ENCODE assay signal across 8 cellular contexts in genomic region chr17:35089846-35090193, GRCh38. TPM values are rescaled to one million over a fixed set of nuclear protein-coding genes. Genes with fewer than 3 reads are reported as not detected.
DNase-seq lines count a peak whose midpoint lies in the region; ATAC-seq and TF ChIP-seq lines count a peak whose summit lies in the region.

No MANE protein-coding gene starts in this region.

- H3K36me3 ChIP-seq in hepatocyte (replicated peaks; ENCODE audit: insufficient read depth, low read depth): no peaks in the 10 kb centered on the region

- H3K4me3 ChIP-seq in hepatocyte (no peak overlapping the region), skin epidermis (peak overlapping the region; percentile 74 to 96 (median 93))

- no peaks in the 10 kb centered on the region for H3K27me3 ChIP-seq in hepatocyte

- no peaks in the 10 kb centered on the region for H3K9me2 ChIP-seq in hepatocyte (replicated peaks; ENCODE audit: insufficient read depth)

- peak overlapping the region; percentile 88 to 92 for H3K27ac Mint-ChIP-seq in activated naive CD4-positive, alpha-beta T cell treated with anti-CD3 and anti-CD28 coated beads, Interleukin-2, amount 50 U/mL, for 72 hours

- TF ChIP-seq CTCF in C4-2B (conservative IDR thresholded peaks at IDR 0.05): no peak
- no peak for TF ChIP-seq CTCF in hepatocyte (IDR thresholded peaks at IDR 0.05; ENCODE audit: poor library complexity)

- 78% methylated on average over 10 of the region's 10 CpGs for WGBS in hepatocyte (ENCODE audit: low lambda C conversion rate, missing lambda C conversion rate)

- no peaks in the 10 kb centered on the region for H3K9me3 ChIP-seq in hepatocyte (ENCODE audit: low read depth)

- peak overlapping the region; percentile 72 for H2AFZ ChIP-seq in hepatocyte

- no peaks in the 10 kb centered on the region for H3K9me3 Mint-ChIP-seq in activated naive CD4-positive, alpha-beta T cell treated with anti-CD3 and anti-CD28 coated beads, Interleukin-2, amount 50 U/mL, for 72 hours

- peak overlapping the region; percentile 96 for H3K27ac ChIP-seq in C4-2B
- H3K27ac ChIP-seq in hepatocyte: peak overlapping the region; percentile 59
- H3K27ac ChIP-seq in skin epidermis: peak overlapping the region in 19 of 21 experiments; percentile 29 to 99 (median 93)

- peaks cover 0 to 5% of the 10 kb centered on the region in 2 donors for H3K36me3 Mint-ChIP-seq in activated naive CD4-positive, alpha-beta T cell treated with anti-CD3 and anti-CD28 coated beads, Interleukin-2, amount 50 U/mL, for 72 hours

- H3K4me1 ChIP-seq in hepatocyte (ENCODE audit: insufficient read depth): peaks cover 7% of the 10 kb centered on the region

- peak; percentile 14 for ATAC-seq in GM21786 (IDR thresholded peaks at IDR 0.05; ENCODE audit: unreplicated experiment)
- peak in 1 of 2 donors; percentile 19 for ATAC-seq in activated naive CD4-positive, alpha-beta T cell treated with anti-CD3 and anti-CD28 coated beads, Interleukin-2, amount 50 U/mL, for 72 hours

- peak; percentile 55 for DNase-seq in NCI-H69 (lab: John Stamatoyannopoulos, UW)
- no peak for DNase-seq in activated naive CD4-positive, alpha-beta T cell treated with anti-CD3 and anti-CD28 coated beads, Interleukin-2, amount 50 U/mL, for 72 hours (ENCODE audit: low spot score in 2 of 2)
- peak; percentile 51 for DNase-seq in hepatocyte (ENCODE audit: low spot score)
- DNase-seq in cortex of kidney (lab: John Stamatoyannopoulos, UW): no peak
- no peak for DNase-seq in NK-92 treated with Interleukin-12 subunit alpha and Interleukin-12 subunit beta, amount 100 ng/mL, for 24 hours (lab: John Stamatoyannopoulos, UW)

- peak overlapping the region; percentile 81 for H3K4me2 ChIP-seq in hepatocyte

- H4K20me1 ChIP-seq in hepatocyte (ENCODE audit: insufficient read depth, poor library complexity, severe bottlenecking): no peaks in the 10 kb centered on the region

- peaks cover 23% of the 10 kb centered on the region for H3K79me2 ChIP-seq in hepatocyte

RNA-seq across cellular contexts. Expression of gene RFFL, which starts 26.3 kb away (rescaled TPM):
- 10 to 100 TPM in 1 of 2 donors, 1 to 10 TPM in 1; 7.3 to 30.9 TPM for total RNA-seq in activated naive CD4-positive, alpha-beta T cell treated with anti-CD3 and anti-CD28 coated beads, Interleukin-2, amount 50 U/mL, for 72 hours
- total RNA-seq in hepatocyte: 22.7 and 22.9 TPM in 2 replicates
- polyA plus RNA-seq in hepatocyte: 12.9 and 14.0 TPM in 2 replicates

RNA-seq across cellular contexts. Expression of gene RAD51D, which starts 29.8 kb away (rescaled TPM):
- 10 to 100 TPM; 30.4 TPM for total RNA-seq in activated naive CD4-positive, alpha-beta T cell treated with anti-CD3 and anti-CD28 coated beads, Interleukin-2, amount 50 U/mL, for 72 hours
- total RNA-seq in hepatocyte: 4.8 and 7.1 TPM in 2 replicates
- polyA plus RNA-seq in hepatocyte: 9.5 and 9.9 TPM in 2 replicates

RNA-seq across cellular contexts. Expression of gene FNDC8, which starts 31.6 kb away (rescaled TPM):
- not detected for total RNA-seq in activated naive CD4-positive, alpha-beta T cell treated with anti-CD3 and anti-CD28 coated beads, Interleukin-2, amount 50 U/mL, for 72 hours
- not detected in 2 replicates for total RNA-seq in hepatocyte
- polyA plus RNA-seq in hepatocyte: not detected in 2 replicates

RNA-seq across cellular contexts. Expression of gene NLE1, which starts 52.3 kb away (rescaled TPM):
- total RNA-seq in activated naive CD4-positive, alpha-beta T cell treated with anti-CD3 and anti-CD28 coated beads, Interleukin-2, amount 50 U/mL, for 72 hours: 10 to 100 TPM; 17.7 to 35.6 TPM
- total RNA-seq in hepatocyte: 10.9 and 12.7 TPM in 2 replicates
- 3.9 and 6.7 TPM in 2 replicates for polyA plus RNA-seq in hepatocyte

RNA-seq across cellular contexts. Expression of gene UNC45B, which starts 57.8 kb away (rescaled TPM):
- under 1 TPM in 1 of 2 donors, not detected in 1; 0.07 TPM for total RNA-seq in activated naive CD4-positive, alpha-beta T cell treated with anti-CD3 and anti-CD28 coated beads, Interleukin-2, amount 50 U/mL, for 72 hours
- total RNA-seq in hepatocyte: 0.20 TPM in 1 of 2 replicates, not detected in the other
- not detected in 2 replicates for polyA plus RNA-seq in hepatocyte

Comparison
In these comparisons a context has a peak if more than half of its experiments do, and no peak if none do; other contexts are left out.
1. DNase-seq: peak in NCI-H69 (single experiment) and hepatocyte (single experiment); none in activated naive CD4-positive, alpha-beta T cell treated with anti-CD3 and anti-CD28 coated beads, Interleukin-2, amount 50 U/mL, for 72 hours (0 of 2), cortex of kidney (single experiment) and NK-92 treated with Interleukin-12 subunit alpha and Interleukin-12 subunit beta, amount 100 ng/mL, for 24 hours (single experiment).
2. Peak in every context shown above with its lines, with median percentiles within 50 percentile points of each other: H3K27ac ChIP-seq.